In the genomic region with DNA sequence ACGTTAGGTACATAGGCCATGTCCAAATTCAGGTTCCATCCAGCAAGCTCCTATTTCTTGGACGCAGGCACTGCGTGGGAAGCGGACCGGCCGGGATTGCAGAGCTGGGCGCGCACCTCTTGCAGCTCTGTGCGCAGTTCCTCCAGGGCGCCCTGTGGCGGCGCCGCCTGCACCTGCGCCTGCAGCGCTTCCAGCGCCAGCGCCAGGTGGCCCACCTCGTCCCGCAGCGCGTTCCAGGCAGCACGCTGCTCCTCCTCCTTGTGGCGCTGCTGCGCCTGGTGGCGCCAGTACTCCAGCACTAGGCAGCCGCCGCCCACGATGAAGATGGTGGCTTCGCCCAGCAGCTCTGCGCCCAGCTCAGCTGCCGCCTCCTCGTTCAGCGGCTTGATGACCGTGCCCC, we compare ENCODE assay signal across 18 cellular contexts. TPM values are rescaled to one million over a fixed set of nuclear protein-coding genes. Genes with fewer than 3 reads are reported as not detected.
A peak's percentile ranks its signal among the peaks of the same experiment; 100 is the strongest.
DNase-seq lines count a peak whose midpoint lies in the region; ATAC-seq and TF ChIP-seq lines count a peak whose summit lies in the region.
"Had no signal": no experiment of that assay in that cellular context is flagged by ENCODE, and none has a peak within 500 bp of the region (broad histone marks: within the 10 kb centered on the region; RNA-seq: fewer than 3 reads in every experiment).

No MANE protein-coding gene starts in this region.

- H3K4me2 ChIP-seq in neural progenitor cell: peak overlapping the region; percentile 76
- H3K4me2 ChIP-seq: A549 had no signal

- H3K36me3 ChIP-seq in neural progenitor cell: no peaks in the 10 kb centered on the region
- H3K36me3 ChIP-seq in effector memory CD4-positive, alpha-beta T cell (ENCODE audit: control insufficient read depth, insufficient read depth, low read length): no peaks in the 10 kb centered on the region

- H3K4me3 ChIP-seq in neural progenitor cell: peak overlapping the region; percentile 44
- H3K4me3 ChIP-seq in effector memory CD4-positive, alpha-beta T cell (ENCODE audit: insufficient read depth, low read depth, low read length, poor library complexity, severe bottlenecking): no peak overlapping the region
- H3K4me3 ChIP-seq: A549 had no signal

- ATAC-seq in HG03039 (IDR thresholded peaks at IDR 0.05; ENCODE audit: unreplicated experiment): no peak
- no peak for ATAC-seq in GM19452 (IDR thresholded peaks at IDR 0.05; ENCODE audit: unreplicated experiment)
- ATAC-seq: A549; naive thymus-derived CD4-positive, alpha-beta T cell had no signal

- H3K36me3 Mint-ChIP-seq in glutamatergic neuron (ENCODE audit: unreplicated experiment): no peaks in the 10 kb centered on the region
- H3K36me3 Mint-ChIP-seq in neural progenitor cell: peaks cover 8% of the 10 kb centered on the region
- H3K36me3 Mint-ChIP-seq in activated T-helper 2 cell treated with anti-CD3 and anti-CD28 coated beads, Interferon-gamma antibody, Interleukin-2, Interleukin-4, amounts not matched to agents 10 μg/mL and 5 μg/mL and 100 μg/mL, durations not matched to agents 14 hours and 24 hours and 36 hours (ENCODE audit: low read depth): peaks cover 5% of the 10 kb centered on the region
- H3K36me3 Mint-ChIP-seq: type B pancreatic cell had no signal

- DNase-seq in D341Med (ENCODE audit: low spot score) (peak; percentile 27), SW480 (ENCODE audit: low spot score) (peak; percentile 54), glutamatergic neuron (peak; percentile 64), neural progenitor cell (ENCODE audit: low spot score) (peak; percentile 85)
- no peak for DNase-seq in activated T-helper 2 cell treated with anti-CD3 and anti-CD28 coated beads, Interferon-gamma antibody, Interleukin-2, Interleukin-4, amounts not matched to agents 10 μg/mL and 5 μg/mL and 100 μg/mL, durations not matched to agents 14 hours and 24 hours and 36 hours (ENCODE audit: low spot score)
- no peak for DNase-seq in effector memory CD4-positive, alpha-beta T cell
- DNase-seq: activated CD4-positive, alpha-beta memory T cell treated with anti-CD3 and anti-CD28 coated beads, Interleukin-2, amount 10 ng/mL, durations not matched to agents 7 days and 5 days; CD4-positive, CD25-positive, alpha-beta regulatory T cell; HCEC 1CT; naive thymus-derived CD4-positive, alpha-beta T cell; NCI-H2171; stimulated activated CD4-positive, alpha-beta T cell treated with anti-CD3 and anti-CD28 coated beads, Interleukin-1b, Interleukin-23, amount 100 ng/mL, for 48 hours had no signal

- no peak overlapping the region for H3K27ac ChIP-seq in neural progenitor cell
- no peak overlapping the region for H3K27ac ChIP-seq in effector memory CD4-positive, alpha-beta T cell (ENCODE audit: insufficient read depth, low read length, poor library complexity, severe bottlenecking)
- H3K27ac ChIP-seq: A549, epithelial cell of prostate had no signal

- H4K20me1 ChIP-seq in neural progenitor cell (ENCODE audit: low read depth): peaks cover 12% of the 10 kb centered on the region

- no peak overlapping the region for H3K9ac ChIP-seq in neural progenitor cell

- H3K27me3 Mint-ChIP-seq in glutamatergic neuron (ENCODE audit: unreplicated experiment): peaks cover 1% of the 10 kb centered on the region
- H3K27me3 Mint-ChIP-seq in neural progenitor cell (ENCODE audit: insufficient read depth, low read depth): peaks cover 2% of the 10 kb centered on the region
- no peaks in the 10 kb centered on the region for H3K27me3 Mint-ChIP-seq in activated T-helper 2 cell treated with anti-CD3 and anti-CD28 coated beads, Interferon-gamma antibody, Interleukin-2, Interleukin-4, amounts not matched to agents 10 μg/mL and 5 μg/mL and 100 μg/mL, durations not matched to agents 14 hours and 24 hours and 36 hours (ENCODE audit: low read depth)
- H3K27me3 Mint-ChIP-seq: activated CD4-positive, alpha-beta memory T cell treated with anti-CD3 and anti-CD28 coated beads, Interleukin-2, amount 10 ng/mL, durations not matched to agents 7 days and 5 days; CD4-positive, CD25-positive, alpha-beta regulatory T cell; naive thymus-derived CD4-positive, alpha-beta T cell; type B pancreatic cell had no signal

- peaks cover 7% of the 10 kb centered on the region for H3K27me3 ChIP-seq in neural progenitor cell
- no peaks in the 10 kb centered on the region for H3K27me3 ChIP-seq in effector memory CD4-positive, alpha-beta T cell (replicated peaks; ENCODE audit: control insufficient read depth, insufficient read depth, low read length, poor library complexity, severe bottlenecking)

- no peaks in the 10 kb centered on the region for H3K9me3 ChIP-seq in neural progenitor cell (ENCODE audit: low read depth)
- no peaks in the 10 kb centered on the region for H3K9me3 ChIP-seq in effector memory CD4-positive, alpha-beta T cell (ENCODE audit: control insufficient read depth, low read length)
- H3K9me3 ChIP-seq: A549 had no signal

- peaks cover 25% of the 10 kb centered on the region for H3F3A ChIP-seq in neural progenitor cell (ENCODE audit: low read depth)

- no peak overlapping the region for H2AFZ ChIP-seq in neural progenitor cell (replicated peaks)

- H3K4me1 ChIP-seq in neural progenitor cell: peaks cover 11% of the 10 kb centered on the region
- H3K4me1 ChIP-seq in effector memory CD4-positive, alpha-beta T cell (ENCODE audit: control insufficient read depth, insufficient read depth, low read length, poor library complexity, severe bottlenecking): peaks cover 2% of the 10 kb centered on the region

- peaks cover 9% of the 10 kb centered on the region for H3K4me1 Mint-ChIP-seq in glutamatergic neuron (ENCODE audit: low read depth, unreplicated experiment)
- H3K4me1 Mint-ChIP-seq in neural progenitor cell: peaks cover 8% of the 10 kb centered on the region
- H3K4me1 Mint-ChIP-seq in activated T-helper 2 cell treated with anti-CD3 and anti-CD28 coated beads, Interferon-gamma antibody, Interleukin-2, Interleukin-4, amounts not matched to agents 10 μg/mL and 5 μg/mL and 100 μg/mL, durations not matched to agents 14 hours and 24 hours and 36 hours (ENCODE audit: low read depth): peaks cover 3% of the 10 kb centered on the region

- intact Hi-C loops in activated T-helper 2 cell treated with anti-CD3 and anti-CD28 coated beads, Interferon-gamma antibody, Interleukin-2, Interleukin-4, amounts not matched to agents 10 μg/mL and 5 μg/mL and 100 μg/mL, durations not matched to agents 14 hours and 24 hours and 36 hours (cut with micrococcal nuclease): no loop called here

- H3K9me3 Mint-ChIP-seq in glutamatergic neuron (ENCODE audit: unreplicated experiment) (no peaks in the 10 kb centered on the region), neural progenitor cell (no peaks in the 10 kb centered on the region)
- H3K9me3 Mint-ChIP-seq in activated T-helper 2 cell treated with anti-CD3 and anti-CD28 coated beads, Interferon-gamma antibody, Interleukin-2, Interleukin-4, amounts not matched to agents 10 μg/mL and 5 μg/mL and 100 μg/mL, durations not matched to agents 14 hours and 24 hours and 36 hours: no peaks in the 10 kb centered on the region
- H3K9me3 Mint-ChIP-seq: activated CD4-positive, alpha-beta memory T cell treated with anti-CD3 and anti-CD28 coated beads, Interleukin-2, amount 10 ng/mL, durations not matched to agents 7 days and 5 days; CD4-positive, CD25-positive, alpha-beta regulatory T cell; type B pancreatic cell had no signal

- H3K27ac Mint-ChIP-seq in glutamatergic neuron (ENCODE audit: unreplicated experiment) (no peak overlapping the region), neural progenitor cell (no peak overlapping the region)
- no peak overlapping the region for H3K27ac Mint-ChIP-seq in activated T-helper 2 cell treated with anti-CD3 and anti-CD28 coated beads, Interferon-gamma antibody, Interleukin-2, Interleukin-4, amounts not matched to agents 10 μg/mL and 5 μg/mL and 100 μg/mL, durations not matched to agents 14 hours and 24 hours and 36 hours
- H3K27ac Mint-ChIP-seq: activated CD4-positive, alpha-beta memory T cell treated with anti-CD3 and anti-CD28 coated beads, Interleukin-2, amount 10 ng/mL, durations not matched to agents 7 days and 5 days; naive thymus-derived CD4-positive, alpha-beta T cell; type B pancreatic cell had no signal

- no peaks in the 10 kb centered on the region for H3K79me2 ChIP-seq in neural progenitor cell (ENCODE audit: low read depth)

- no peak overlapping the region for H3K4me3 Mint-ChIP-seq in glutamatergic neuron (ENCODE audit: unreplicated experiment)
- H3K4me3 Mint-ChIP-seq in neural progenitor cell: no peak overlapping the region
- no peak overlapping the region for H3K4me3 Mint-ChIP-seq in activated T-helper 2 cell treated with anti-CD3 and anti-CD28 coated beads, Interferon-gamma antibody, Interleukin-2, Interleukin-4, amounts not matched to agents 10 μg/mL and 5 μg/mL and 100 μg/mL, durations not matched to agents 14 hours and 24 hours and 36 hours (ENCODE audit: low read depth)
- H3K4me3 Mint-ChIP-seq: activated CD4-positive, alpha-beta memory T cell treated with anti-CD3 and anti-CD28 coated beads, Interleukin-2, amount 10 ng/mL, durations not matched to agents 7 days and 5 days; CD4-positive, CD25-positive, alpha-beta regulatory T cell; naive thymus-derived CD4-positive, alpha-beta T cell; type B pancreatic cell had no signal

- TF ChIP-seq CTCF in glutamatergic neuron (IDR thresholded peaks at IDR 0.05; ENCODE audit: partially characterized antibody, unreplicated experiment) (peak; percentile 18), neural progenitor cell (IDR thresholded peaks at IDR 0.05) (peak; percentile 53)

RNA-seq across cellular contexts. Expression of a gene that starts 31.1 kb away (rescaled TPM):
- total RNA-seq in glutamatergic neuron (ENCODE audit: unreplicated experiment) (10.5 TPM), neural progenitor cell (ENCODE audit: low replicate concordance) (3.7 and 11.3 TPM in 2 replicates)
- 15.2 and 15.9 TPM in 2 replicates for total RNA-seq in activated T-helper 2 cell treated with anti-CD3 and anti-CD28 coated beads, Interferon-gamma antibody, Interleukin-2, Interleukin-4, amounts not matched to agents 10 μg/mL and 5 μg/mL and 100 μg/mL, durations not matched to agents 14 hours and 24 hours and 36 hours

RNA-seq across cellular contexts. Expression of a gene that starts 46.2 kb away (rescaled TPM):
- 73.6 TPM for total RNA-seq in glutamatergic neuron (ENCODE audit: unreplicated experiment)
- 32.6 and 62.2 TPM in 2 replicates for total RNA-seq in neural progenitor cell (ENCODE audit: low replicate concordance)
- total RNA-seq in activated T-helper 2 cell treated with anti-CD3 and anti-CD28 coated beads, Interferon-gamma antibody, Interleukin-2, Interleukin-4, amounts not matched to agents 10 μg/mL and 5 μg/mL and 100 μg/mL, durations not matched to agents 14 hours and 24 hours and 36 hours: 232 and 244 TPM in 2 replicates

RNA-seq across cellular contexts. Expression of a gene that starts 48.5 kb away (rescaled TPM):
- total RNA-seq in glutamatergic neuron (ENCODE audit: unreplicated experiment) (not detected), neural progenitor cell (ENCODE audit: low replicate concordance) (not detected in 2 replicates)
- not detected in 2 replicates for total RNA-seq in activated T-helper 2 cell treated with anti-CD3 and anti-CD28 coated beads, Interferon-gamma antibody, Interleukin-2, Interleukin-4, amounts not matched to agents 10 μg/mL and 5 μg/mL and 100 μg/mL, durations not matched to agents 14 hours and 24 hours and 36 hours
- total RNA-seq: activated CD4-positive, alpha-beta memory T cell treated with anti-CD3 and anti-CD28 coated beads, Interleukin-2, amount 10 ng/mL, durations not matched to agents 7 days and 5 days; CD4-positive, CD25-positive, alpha-beta regulatory T cell; chondrocyte; naive thymus-derived CD4-positive, alpha-beta T cell had no signal

RNA-seq across cellular contexts. Expression of a gene that starts 55.2 kb away (rescaled TPM):
- total RNA-seq in glutamatergic neuron (ENCODE audit: unreplicated experiment) (6.6 TPM), neural progenitor cell (ENCODE audit: low replicate concordance) (2.4 and 3.6 TPM in 2 replicates)
- 2.5 and 3.1 TPM in 2 replicates for total RNA-seq in activated T-helper 2 cell treated with anti-CD3 and anti-CD28 coated beads, Interferon-gamma antibody, Interleukin-2, Interleukin-4, amounts not matched to agents 10 μg/mL and 5 μg/mL and 100 μg/mL, durations not matched to agents 14 hours and 24 hours and 36 hours

RNA-seq across cellular contexts. Expression of a gene that starts 56.6 kb away (rescaled TPM):
- 179 TPM for total RNA-seq in glutamatergic neuron (ENCODE audit: unreplicated experiment)
- 4.8 and 10.4 TPM in 2 replicates for total RNA-seq in neural progenitor cell (ENCODE audit: low replicate concordance)
- total RNA-seq in activated T-helper 2 cell treated with anti-CD3 and anti-CD28 coated beads, Interferon-gamma antibody, Interleukin-2, Interleukin-4, amounts not matched to agents 10 μg/mL and 5 μg/mL and 100 μg/mL, durations not matched to agents 14 hours and 24 hours and 36 hours: 4.0 and 8.1 TPM in 2 replicates

Comparison
In these comparisons a context has a peak if more than half of its experiments do, and no peak if none do; other contexts are left out.
1. DNase-seq: peak in D341Med (single experiment), SW480 (single experiment), glutamatergic neuron (single experiment) and neural progenitor cell (single experiment); none in activated T-helper 2 cell treated with anti-CD3 and anti-CD28 coated beads, Interferon-gamma antibody, Interleukin-2, Interleukin-4, amounts not matched to agents 10 μg/mL and 5 μg/mL and 100 μg/mL, durations not matched to agents 14 hours and 24 hours and 36 hours (single experiment) and effector memory CD4-positive, alpha-beta T cell (0 of 3).